Comparison of ENCODE assay signal across 27 cellular contexts in the genomic region with DNA sequence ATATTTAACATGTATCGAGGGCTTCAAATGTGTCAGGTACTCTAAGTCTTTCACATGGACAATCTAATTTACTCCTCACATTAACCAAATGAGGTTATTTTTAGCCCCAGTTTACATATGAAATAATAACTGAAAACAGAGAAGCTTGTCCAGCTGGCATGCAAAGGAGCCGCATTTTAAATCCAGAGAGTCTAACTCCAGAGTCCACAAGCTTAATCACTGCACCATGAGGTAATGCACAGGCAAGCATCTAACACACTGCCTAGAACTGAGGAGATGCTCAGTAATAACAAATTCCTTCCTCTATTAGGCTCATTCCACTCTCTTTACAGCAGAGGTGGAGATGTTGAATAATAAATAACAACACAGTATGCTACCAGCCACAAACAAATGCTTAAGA.
"Had no signal": no experiment of that assay in that cellular context is flagged by ENCODE, and none has a peak within 500 bp of the region (broad histone marks: within the 10 kb centered on the region; RNA-seq: fewer than 3 reads in every experiment).

No MANE protein-coding gene starts in this region.

- FAIRE-seq: pancreas, urothelium cell line had no signal

- H3K9me3 ChIP-seq: esophagus muscularis mucosa, gastrocnemius medialis, heart right ventricle, left ventricle myocardium inferior, pancreas, suprapubic skin, thyroid gland had no signal

- H3K36me3 Mint-ChIP-seq: natural killer cell treated with Interleukin-12 subunit alpha and Interleukin-12 subunit beta and Interleukin-15 and Interleukin-18, amount 100 ng/mL, for 72 hours; neural progenitor cell; stimulated activated effector memory CD8-positive, alpha-beta T cell treated with anti-CD3 and anti-CD28 coated beads, Interleukin-12 subunit alpha, Interleukin-12 subunit beta, amount 100 ng/mL, for 72 hours; type B pancreatic cell had no signal

- H3K36me3 ChIP-seq: esophagus muscularis mucosa, gastrocnemius medialis, heart right ventricle, left ventricle myocardium inferior, neural progenitor cell, pancreas, suprapubic skin, thyroid gland had no signal

- H3K4me1 Mint-ChIP-seq: neural progenitor cell; stimulated activated effector memory CD8-positive, alpha-beta T cell treated with anti-CD3 and anti-CD28 coated beads, Interleukin-12 subunit alpha, Interleukin-12 subunit beta, amount 100 ng/mL, for 72 hours had no signal

- DNase-seq: effector memory CD8-positive, alpha-beta T cell; gastrocnemius medialis; heart right ventricle; hypothalamus; islet precursor cell; left cardiac atrium; left ventricle myocardium inferior; mesenchymal stem cell; midbrain; occipital lobe; pancreas; right cardiac atrium; stimulated activated CD4-positive, alpha-beta T cell treated with anti-CD3 and anti-CD28 coated beads, Interleukin-4, amount 100 ng/mL, for 1 hour; stimulated activated CD8-positive, alpha-beta memory T cell treated with anti-CD3 and anti-CD28 coated beads, Interleukin-4, amount 100 ng/mL, for 48 hours; stimulated activated naive CD8-positive, alpha-beta T cell treated with anti-CD3 and anti-CD28 coated beads, Interleukin-15, Interleukin-2, amounts not matched to agents 100 U/mL and 50 U/mL, for 24 hours; thyroid gland had no signal

- H3K4me3 Mint-ChIP-seq: dendritic cell treated with granulocyte-macrophage colony-stimulating factor and Interleukin-4, amounts not matched to agents 40 ng/mL and 50 ng/mL, for 4 days; effector memory CD8-positive, alpha-beta T cell; natural killer cell treated with Interleukin-12 subunit alpha and Interleukin-12 subunit beta and Interleukin-15 and Interleukin-18, amount 100 ng/mL, for 72 hours; neural progenitor cell; stimulated activated effector memory CD8-positive, alpha-beta T cell treated with anti-CD3 and anti-CD28 coated beads, Interleukin-12 subunit alpha, Interleukin-12 subunit beta, amount 100 ng/mL, for 72 hours; type B pancreatic cell had no signal

- H3K4me1 ChIP-seq: esophagus muscularis mucosa, gastrocnemius medialis, heart right ventricle, left ventricle myocardium inferior, neural progenitor cell, pancreas, suprapubic skin, thyroid gland had no signal

- H3K9me3 Mint-ChIP-seq: dendritic cell treated with granulocyte-macrophage colony-stimulating factor and Interleukin-4, amounts not matched to agents 40 ng/mL and 50 ng/mL, for 4 days; effector memory CD8-positive, alpha-beta T cell; neural progenitor cell; type B pancreatic cell had no signal

- H3K9ac ChIP-seq: neural progenitor cell had no signal

- H3K4me2 ChIP-seq: neural progenitor cell had no signal

- H3K27me3 Mint-ChIP-seq: dendritic cell treated with granulocyte-macrophage colony-stimulating factor and Interleukin-4, amounts not matched to agents 40 ng/mL and 50 ng/mL, for 4 days; effector memory CD8-positive, alpha-beta T cell; natural killer cell treated with Interleukin-12 subunit alpha and Interleukin-12 subunit beta and Interleukin-15 and Interleukin-18, amount 100 ng/mL, for 72 hours; progenitor cell of endocrine pancreas; type B pancreatic cell had no signal

- H3K4me3 ChIP-seq: esophagus muscularis mucosa, gastrocnemius medialis, heart right ventricle, left ventricle myocardium inferior, lung, neural progenitor cell, pancreas, suprapubic skin, thyroid gland had no signal

- H3K27ac ChIP-seq: epithelial cell of prostate, esophagus muscularis mucosa, gastrocnemius medialis, heart right ventricle, left ventricle myocardium inferior, neural progenitor cell, pancreas, suprapubic skin, thyroid gland had no signal

- H2AFZ ChIP-seq: neural progenitor cell had no signal

- H3K27me3 ChIP-seq: esophagus muscularis mucosa, gastrocnemius medialis, heart right ventricle, neural progenitor cell, pancreas, suprapubic skin, thyroid gland had no signal

- H3K27ac Mint-ChIP-seq: dendritic cell treated with granulocyte-macrophage colony-stimulating factor and Interleukin-4, amounts not matched to agents 40 ng/mL and 50 ng/mL, for 4 days; effector memory CD8-positive, alpha-beta T cell; natural killer cell treated with Interleukin-12 subunit alpha and Interleukin-12 subunit beta and Interleukin-15 and Interleukin-18, amount 100 ng/mL, for 72 hours; neural progenitor cell; progenitor cell of endocrine pancreas; stimulated activated effector memory CD8-positive, alpha-beta T cell treated with anti-CD3 and anti-CD28 coated beads, Interleukin-12 subunit alpha, Interleukin-12 subunit beta, amount 100 ng/mL, for 72 hours; type B pancreatic cell had no signal
